ENCODE assay signal across 7 cellular contexts in the genomic region with DNA sequence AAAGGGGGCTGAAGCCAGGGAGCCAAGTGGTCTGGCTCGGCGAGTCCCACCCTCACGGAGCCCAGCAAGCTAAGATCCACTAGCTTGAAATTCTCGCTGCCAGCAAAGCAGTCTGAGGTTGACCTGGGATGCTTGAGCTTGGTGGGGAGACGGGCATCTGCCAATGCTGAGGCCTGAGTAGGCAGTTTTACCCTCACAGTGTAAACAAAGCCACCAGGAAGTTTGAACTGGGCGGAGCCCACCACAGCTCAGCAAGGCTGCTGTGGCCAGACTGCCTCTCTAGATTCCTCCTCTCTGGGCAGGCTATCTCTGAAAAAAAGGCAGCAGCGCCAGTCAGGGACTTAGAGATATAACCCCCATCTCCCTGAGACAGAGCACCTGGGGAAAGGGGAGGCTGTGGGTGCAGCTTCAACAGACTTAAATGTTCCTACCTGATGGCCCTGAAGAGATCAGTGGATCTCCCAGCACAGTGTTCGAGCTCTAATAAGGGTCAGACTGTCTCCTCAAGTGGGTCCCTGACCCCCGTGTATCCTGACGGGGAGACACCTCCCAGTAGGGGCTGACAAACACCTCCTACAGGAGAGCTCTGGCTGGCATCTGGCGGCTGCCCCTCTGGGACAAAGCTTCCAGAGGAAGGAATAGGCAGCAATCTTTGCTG. TPM values are rescaled to one million over a fixed set of nuclear protein-coding genes. Genes with fewer than 3 reads are reported as not detected.
"Had no signal": no experiment of that assay in that cellular context is flagged by ENCODE, and none has a peak within 500 bp of the region (broad histone marks: within the 10 kb centered on the region; RNA-seq: fewer than 3 reads in every experiment).

No MANE protein-coding gene starts in this region.

RNA-seq across cellular contexts. Expression of gene MYO3B, which starts 51.7 kb away (rescaled TPM):
- total RNA-seq: glomerular endothelial cell, lung microvascular endothelial cell, neural crest cell, progenitor cell of endocrine pancreas, right cardiac atrium had no signal
- polyA plus RNA-seq: heart left ventricle, liver, right cardiac atrium had no signal
